Comparison of ENCODE assay signal across 1 cellular context in the genomic region with DNA sequence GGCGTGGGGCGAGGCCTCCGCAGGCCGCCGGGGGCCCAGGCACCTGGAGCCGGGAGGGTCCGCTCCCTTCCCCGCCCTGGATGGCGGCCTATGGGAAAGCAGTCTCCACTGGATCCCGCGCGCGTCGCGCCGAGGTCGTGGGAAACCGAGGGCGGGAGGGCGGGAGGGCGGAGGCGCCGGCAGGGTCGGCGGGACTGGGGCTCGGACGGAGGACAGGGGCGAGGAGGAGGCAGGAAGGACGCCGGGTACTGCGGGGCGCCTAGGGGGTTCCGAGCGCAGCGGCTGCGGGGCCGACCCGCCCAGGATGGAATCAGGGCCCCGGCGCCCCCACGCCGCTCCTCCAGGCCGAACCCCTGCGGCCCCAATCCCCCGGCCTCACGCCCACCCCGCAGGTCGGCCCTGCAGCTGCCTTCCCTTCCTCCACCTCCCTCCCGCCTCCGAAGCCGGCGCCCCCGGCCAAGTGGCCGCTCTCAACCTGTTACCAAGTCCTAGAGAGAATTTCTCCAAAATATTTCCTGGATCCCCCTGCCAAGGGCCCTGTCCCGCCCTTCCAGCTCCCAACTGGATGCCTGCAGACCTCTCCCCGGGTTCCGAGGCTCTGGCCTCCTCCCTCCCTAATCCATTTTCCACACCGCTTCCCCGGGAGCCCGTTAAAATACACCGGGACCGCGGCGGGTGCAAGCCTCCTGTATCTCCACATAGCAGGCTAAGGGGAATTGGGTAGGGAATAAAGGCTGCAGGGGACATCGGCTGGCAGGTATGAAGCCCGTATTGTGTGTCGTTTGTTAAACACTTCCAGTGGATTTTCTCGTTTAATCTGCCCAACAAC.
TF ChIP-seq lines count a peak whose summit lies in the region.

No MANE protein-coding gene starts in this region.

TF ChIP-seq in HEK293, 187 proteins besides CTCF, POLR2A, EP300 and RAD21 (continued from another document):
- TF ChIP-seq GLI2 (tag by site-specific recombination; IDR thresholded peaks at IDR 0.05; ENCODE audit: borderline replicate concordance, low read depth): no peak
- TF ChIP-seq, protein P1, sequence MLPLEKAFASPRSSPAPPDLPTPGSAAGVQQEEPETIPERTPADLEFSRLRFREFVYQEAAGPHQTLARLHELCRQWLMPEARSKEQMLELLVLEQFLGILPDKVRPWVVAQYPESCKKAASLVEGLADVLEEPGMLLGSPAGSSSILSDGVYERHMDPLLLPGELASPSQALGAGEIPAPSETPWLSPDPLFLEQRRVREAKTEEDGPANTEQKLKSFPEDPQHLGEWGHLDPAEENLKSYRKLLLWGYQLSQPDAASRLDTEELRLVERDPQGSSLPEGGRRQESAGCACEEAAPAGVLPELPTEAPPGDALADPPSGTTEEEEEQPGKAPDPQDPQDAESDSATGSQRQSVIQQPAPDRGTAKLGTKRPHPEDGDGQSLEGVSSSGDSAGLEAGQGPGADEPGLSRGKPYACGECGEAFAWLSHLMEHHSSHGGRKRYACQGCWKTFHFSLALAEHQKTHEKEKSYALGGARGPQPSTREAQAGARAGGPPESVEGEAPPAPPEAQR (tag by site-specific recombination; IDR thresholded peaks at IDR 0.05): no peak
